Comparison of ENCODE assay signal across 8 cellular contexts in the genomic region with DNA sequence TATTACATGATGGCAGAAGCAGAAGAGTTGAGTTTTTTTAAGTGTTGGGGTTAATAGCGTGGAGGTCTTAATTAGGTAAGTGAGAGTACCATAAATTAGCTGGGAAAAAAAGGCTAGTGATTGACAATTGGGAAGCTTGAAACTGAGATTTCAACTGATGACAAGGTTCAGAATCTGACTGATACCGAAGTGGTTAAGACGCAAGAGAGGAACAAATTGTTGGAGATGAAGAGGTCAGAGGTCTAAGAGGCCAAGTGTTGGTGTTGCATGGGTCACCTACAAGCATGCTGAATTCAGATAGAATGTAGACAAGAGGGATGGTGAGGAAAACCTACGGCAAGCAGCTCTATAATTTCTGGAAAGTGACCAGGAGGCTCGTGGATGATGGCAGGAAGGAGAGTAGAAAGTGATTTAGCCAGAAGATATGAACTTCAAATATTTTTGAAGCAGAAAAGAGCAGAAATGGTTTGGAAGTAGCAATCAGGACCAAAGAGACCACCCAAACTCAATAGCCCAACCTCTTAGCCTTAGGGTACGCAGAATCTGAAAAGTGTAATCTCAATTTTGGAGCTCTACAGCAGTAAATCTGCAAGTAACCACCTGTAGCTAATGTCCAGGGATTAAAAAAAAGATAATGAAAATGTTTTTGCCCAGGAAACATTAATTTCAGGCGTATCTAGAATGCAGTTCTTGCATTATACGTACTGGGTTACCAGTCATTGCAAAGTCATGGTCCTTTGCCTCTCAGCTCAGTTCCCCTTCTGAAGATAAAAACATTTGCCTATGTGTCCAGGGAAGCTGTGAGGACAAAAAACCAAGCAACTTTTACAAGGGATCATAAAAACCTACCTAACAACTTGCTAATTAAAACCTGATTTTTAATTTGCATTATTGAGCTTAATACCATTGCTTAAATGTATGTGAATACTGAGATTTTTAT. TPM values are rescaled to one million over a fixed set of nuclear protein-coding genes. Genes with fewer than 3 reads are reported as not detected.
DNase-seq lines count a peak whose midpoint lies in the region; ATAC-seq and TF ChIP-seq lines count a peak whose summit lies in the region.

No MANE protein-coding gene starts in this region.

- POLR2A ChIA-PET in activated CD4-positive, alpha-beta T cell treated with anti-CD3 and anti-CD28 coated beads for 36 hours (lab: Charles Lee) = interaction anchor here (1.0 to 3.3 kb wide), 2 partner anchors 10 to 17 kb away, joined by 9 to 19 read pairs; no protein-coding TSS in a partner anchor

- peaks cover 15% of the 10 kb centered on the region for H3K4me1 Mint-ChIP-seq in activated CD4-positive, alpha-beta T cell treated with anti-CD3 and anti-CD28 coated beads for 36 hours

- peaks cover 16% of the 10 kb centered on the region for H3K4me1 ChIP-seq in stomach smooth muscle (ENCODE audit: control insufficient read depth, insufficient read depth, low read length)

- H3K27ac Mint-ChIP-seq in activated CD4-positive, alpha-beta T cell treated with anti-CD3 and anti-CD28 coated beads for 36 hours = peak overlapping the region; percentile 91

- intact Hi-C loops in activated CD4-positive, alpha-beta T cell treated with anti-CD3 and anti-CD28 coated beads for 36 hours (cut with DNase I, micrococcal nuclease) = no loop called here

- TF ChIP-seq CTCF in fibroblast of the aortic adventitia (IDR thresholded peaks at IDR 0.05; ENCODE audit: insufficient read depth, low read length) = no peak

- no peaks in the 10 kb centered on the region for H3K9me3 ChIP-seq in stomach smooth muscle (ENCODE audit: control insufficient read depth in 2 of 2, low read length in 2 of 2)

- H3K27me3 Mint-ChIP-seq in activated CD4-positive, alpha-beta T cell treated with anti-CD3 and anti-CD28 coated beads for 36 hours = no peaks in the 10 kb centered on the region

- no peak for DNase-seq in activated CD4-positive, alpha-beta T cell treated with anti-CD3 and anti-CD28 coated beads for 36 hours
- no peak for DNase-seq in activated CD4-positive, alpha-beta T cell treated with anti-CD3 and anti-CD28 coated beads for 4 hours
- DNase-seq in SIG-M5 (lab: John Stamatoyannopoulos, UW) (peak; percentile 24), fibroblast of the aortic adventitia (ENCODE audit: low read depth) (no peak), activated gamma-delta T cell (lab: John Stamatoyannopoulos, UW) (no peak), cerebellar cortex (ENCODE audit: low spot score) (no peak)

- peak overlapping the region; percentile 87 for H3K4me3 Mint-ChIP-seq in activated CD4-positive, alpha-beta T cell treated with anti-CD3 and anti-CD28 coated beads for 36 hours

- H3K9me3 Mint-ChIP-seq in activated CD4-positive, alpha-beta T cell treated with anti-CD3 and anti-CD28 coated beads for 36 hours (ENCODE audit: low read depth) = no peaks in the 10 kb centered on the region

- CTCF ChIA-PET in activated CD4-positive, alpha-beta T cell treated with anti-CD3 and anti-CD28 coated beads for 36 hours (lab: Charles Lee) = interaction anchor here (0.8 to 2.0 kb wide), 7 partner anchors 9 to 228 kb away, joined by 3 to 9 read pairs (median 5); a partner anchor contains a TSS

- ATAC-seq in activated CD4-positive, alpha-beta T cell treated with anti-CD3 and anti-CD28 coated beads for 36 hours = no peak
- ATAC-seq in HG02798 (IDR thresholded peaks at IDR 0.05; ENCODE audit: poor library complexity, unreplicated experiment) = no peak

- H3K36me3 ChIP-seq in stomach smooth muscle (ENCODE audit: control insufficient read depth in 2 of 2, insufficient read depth in 2 of 2, low read length in 2 of 2) = no peaks in the 10 kb centered on the region

- peaks cover 37% of the 10 kb centered on the region for H3K36me3 Mint-ChIP-seq in activated CD4-positive, alpha-beta T cell treated with anti-CD3 and anti-CD28 coated beads for 36 hours (ENCODE audit: low read depth)

- peak overlapping the region; percentile 96 for H3K27ac ChIP-seq in stomach smooth muscle (ENCODE audit: low read length)

- H3K9ac ChIP-seq in stomach smooth muscle (ENCODE audit: low read length in 2 of 2) = peak overlapping the region; percentile 95 to 99

- H3K27me3 ChIP-seq in stomach smooth muscle (ENCODE audit: control insufficient read depth in 1 of 2, insufficient read depth in 2 of 2, low read length in 2 of 2) = no peaks in the 10 kb centered on the region

- peak overlapping the region; percentile 2 for H3K4me3 ChIP-seq in fibroblast of the aortic adventitia (ENCODE audit: low read depth, low read length)
- peak overlapping the region in 1 of 2 donors; percentile 24 for H3K4me3 ChIP-seq in stomach smooth muscle (ENCODE audit: low read length in 2 of 2)

RNA-seq across cellular contexts. Expression of a gene that starts 1.7 kb away (rescaled TPM):
- total RNA-seq in activated CD4-positive, alpha-beta T cell treated with anti-CD3 and anti-CD28 coated beads for 36 hours = 100 to 1,000 TPM; 328 to 429 TPM
- 49.4 and 130 TPM in 2 replicates for total RNA-seq in fibroblast of the aortic adventitia (ENCODE audit: low replicate concordance)
